In genomic region chr13:108427355-108427754, GRCh38 we compare ENCODE assay signal across 11 cellular contexts.
"Had no signal": no experiment of that assay in that cellular context is flagged by ENCODE, and none has a peak within 500 bp of the region (broad histone marks: within the 10 kb centered on the region; RNA-seq: fewer than 3 reads in every experiment).

No MANE protein-coding gene starts in this region.

- H3K27ac Mint-ChIP-seq: activated naive CD8-positive, alpha-beta T cell treated with anti-CD3 and anti-CD28 coated beads, Interleukin-2, amount 10 ng/mL, durations not matched to agents 7 days and 5 days; activated T-helper 1 cell treated with anti-CD3 and anti-CD28 coated beads, Interleukin-12 subunit alpha, Interleukin-12 subunit beta, Interleukin-2, Interleukin-4 antibody, amounts not matched to agents 30 ng/mL and 10 ng/mL and 1 ng/mL, durations not matched to agents 14 hours and 24 hours and 36 hours had no signal

- H3K4me3 Mint-ChIP-seq: activated naive CD8-positive, alpha-beta T cell treated with anti-CD3 and anti-CD28 coated beads, Interleukin-2, amount 10 ng/mL, durations not matched to agents 7 days and 5 days; activated T-helper 1 cell treated with anti-CD3 and anti-CD28 coated beads, Interleukin-12 subunit alpha, Interleukin-12 subunit beta, Interleukin-2, Interleukin-4 antibody, amounts not matched to agents 30 ng/mL and 10 ng/mL and 1 ng/mL, durations not matched to agents 14 hours and 24 hours and 36 hours had no signal

- H3K27me3 Mint-ChIP-seq: activated naive CD8-positive, alpha-beta T cell treated with anti-CD3 and anti-CD28 coated beads, Interleukin-2, amount 10 ng/mL, durations not matched to agents 7 days and 5 days had no signal

- H3K4me1 Mint-ChIP-seq: activated naive CD8-positive, alpha-beta T cell treated with anti-CD3 and anti-CD28 coated beads, Interleukin-2, amount 10 ng/mL, durations not matched to agents 7 days and 5 days had no signal

- H3K9me3 Mint-ChIP-seq: activated naive CD8-positive, alpha-beta T cell treated with anti-CD3 and anti-CD28 coated beads, Interleukin-2, amount 10 ng/mL, durations not matched to agents 7 days and 5 days; activated T-helper 1 cell treated with anti-CD3 and anti-CD28 coated beads, Interleukin-12 subunit alpha, Interleukin-12 subunit beta, Interleukin-2, Interleukin-4 antibody, amounts not matched to agents 30 ng/mL and 10 ng/mL and 1 ng/mL, durations not matched to agents 14 hours and 24 hours and 36 hours had no signal

- ATAC-seq: activated CD4-positive, CD25-positive, alpha-beta regulatory T cell treated with anti-CD3 and anti-CD28 coated beads, Interleukin-2, amount 50 U/mL, for 24 hours; sciatic nerve had no signal

- H3K36me3 Mint-ChIP-seq: activated naive CD8-positive, alpha-beta T cell treated with anti-CD3 and anti-CD28 coated beads, Interleukin-2, amount 10 ng/mL, durations not matched to agents 7 days and 5 days had no signal

- DNase-seq: activated naive CD4-positive, alpha-beta T cell; activated naive CD8-positive, alpha-beta T cell treated with anti-CD3 and anti-CD28 coated beads, Interleukin-2, amount 10 ng/mL, durations not matched to agents 7 days and 5 days; kidney glomerular epithelial cell; stomach; T-helper 2 cell; testis; upper lobe of left lung had no signal

- FAIRE-seq: colon had no signal
